In the genomic region with DNA sequence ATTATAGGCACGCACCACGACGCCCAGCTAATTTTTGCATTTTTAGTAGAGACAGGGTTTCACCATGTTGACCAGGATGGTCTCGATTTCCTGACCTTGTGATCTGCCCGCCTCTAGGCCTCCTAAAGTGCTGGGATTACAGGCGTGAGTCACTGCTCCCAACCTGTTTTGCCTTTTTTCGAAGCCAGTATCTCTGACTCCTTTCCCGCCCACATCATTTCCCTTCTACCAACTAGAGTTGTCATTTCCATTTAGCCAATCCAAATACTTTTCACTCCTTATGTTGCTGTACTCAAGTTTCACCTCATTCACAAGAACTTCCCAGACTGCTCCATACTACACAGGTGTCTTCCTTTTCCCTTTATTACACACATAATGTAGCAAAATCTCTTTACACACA, we compare ENCODE assay signal across 23 cellular contexts.
"Had no signal": no experiment of that assay in that cellular context is flagged by ENCODE, and none has a peak within 500 bp of the region (broad histone marks: within the 10 kb centered on the region; RNA-seq: fewer than 3 reads in every experiment).

No MANE protein-coding gene starts in this region.

- H3K27me3 ChIP-seq: adrenal gland, breast epithelium had no signal

- ATAC-seq: activated CD4-positive, CD25-positive, alpha-beta regulatory T cell treated with anti-CD3 and anti-CD28 coated beads, Interleukin-2, amount 50 U/mL, for 24 hours; activated CD8-positive, alpha-beta T cell treated with anti-CD3 and anti-CD28 coated beads, Interleukin-2, amount 10 ng/mL, durations not matched to agents 7 days and 5 days; Panc1 had no signal

- H3K4me3 ChIP-seq: adrenal gland, breast epithelium had no signal

- H3K27ac ChIP-seq: adrenal gland, breast epithelium, KMS-11, RWPE1 had no signal

- H3K4me1 ChIP-seq: adrenal gland, breast epithelium had no signal

- H3K9me3 ChIP-seq: adrenal gland, breast epithelium had no signal

- DNase-seq: activated CD4-positive, alpha-beta T cell treated with anti-CD3 and anti-CD28 coated beads for 48 hours; activated CD4-positive, alpha-beta T cell treated with anti-CD3 and anti-CD28 coated beads, Interleukin-2, amount 50 U/mL, for 4 hours; activated CD8-positive, alpha-beta memory T cell treated with anti-CD3 and anti-CD28 coated beads, Interleukin-2, amount 50 U/mL, for 48 hours; activated CD8-positive, alpha-beta T cell treated with anti-CD3 and anti-CD28 coated beads, Interleukin-2, amount 10 ng/mL, durations not matched to agents 7 days and 5 days; activated naive CD4-positive, alpha-beta T cell treated with anti-CD3 and anti-CD28 coated beads, Interleukin-2, amount 50 U/mL, for 16 hours; activated naive CD8-positive, alpha-beta T cell treated with anti-CD3 and anti-CD28 coated beads, Interleukin-2, amount 10 ng/mL, durations not matched to agents 7 days and 5 days; activated T-cell treated with anti-CD3 and anti-CD28 coated beads, Interleukin-2, amount 50 U/mL, for 1 hour; adrenal gland; anterior cingulate cortex; caudate nucleus; MV-4-11; NCI-H1092 treated with DMSO at 0.1 percent for 48 hours; NCI-H1417 treated with DMSO at 0.1 percent for 48 hours; NCI-H187; NCI-H226; NCI-H526; NCI-H774; Right ventricle myocardium superior had no signal

- H3K36me3 ChIP-seq: adrenal gland, breast epithelium had no signal
